Comparison of ENCODE assay signal across 1 cellular context in the genomic region with DNA sequence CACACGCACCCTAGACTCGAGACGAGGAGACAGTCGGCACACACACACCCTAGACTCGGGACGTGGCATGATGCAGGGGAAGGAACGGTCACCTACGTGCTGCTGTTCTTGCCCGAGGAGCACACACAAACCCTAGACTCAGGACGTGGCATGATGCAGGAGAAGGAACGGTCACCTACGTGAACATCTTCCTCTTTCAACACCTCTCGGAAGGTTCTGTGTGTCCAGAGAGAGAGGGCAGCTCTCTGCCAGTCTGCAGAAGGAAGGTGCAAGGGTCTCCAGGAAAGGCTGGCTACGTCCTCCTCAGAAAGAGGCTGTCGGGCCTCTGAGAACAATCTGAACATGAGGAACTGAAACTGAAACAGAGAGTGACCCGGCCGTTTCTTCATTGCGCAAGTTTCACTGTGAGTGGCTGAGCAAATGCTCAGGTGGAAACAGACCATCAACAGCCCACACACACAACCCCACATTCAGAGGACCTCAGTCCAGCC.
TF ChIP-seq lines count a peak whose summit lies in the region.

No MANE protein-coding gene starts in this region.

TF ChIP-seq in HCT116, 20 proteins besides CTCF, POLR2A, EP300 and RAD21 (continued from another document):
- no peak for TF ChIP-seq REST (IDR thresholded peaks at IDR 0.05; ENCODE audit: low read depth)
